7 cellular contexts compared by ENCODE assay signal in the genomic region with DNA sequence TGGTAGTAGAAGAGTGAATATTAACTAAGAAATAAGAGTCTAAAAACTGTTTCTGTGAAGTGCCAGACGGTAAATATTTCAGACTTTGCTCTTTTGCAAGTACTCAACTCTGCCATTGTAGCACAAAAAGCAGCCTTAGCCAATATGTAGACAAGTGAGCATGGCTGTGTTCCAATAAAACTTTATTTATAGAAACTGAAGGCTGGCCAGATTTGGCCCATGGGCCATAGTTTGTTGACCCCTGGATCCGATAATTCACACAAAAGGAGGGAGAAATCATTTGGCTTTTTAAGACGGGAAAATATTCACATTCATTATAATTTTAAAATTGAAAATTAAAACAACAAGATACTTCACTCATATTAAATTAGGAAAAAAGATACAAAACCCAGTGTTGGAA.
"Had no signal": no experiment of that assay in that cellular context is flagged by ENCODE, and none has a peak within 500 bp of the region (broad histone marks: within the 10 kb centered on the region; RNA-seq: fewer than 3 reads in every experiment).

No MANE protein-coding gene starts in this region.

- FAIRE-seq: HTR-8/SVneo had no signal

- H3K9me3 ChIP-seq: HAP-1 had no signal

- ATAC-seq: HCT116 had no signal

- H3K36me3 ChIP-seq: HAP-1 had no signal

- DNase-seq: GOT3, H7, HFFc6, KG1 had no signal

- H3K4me3 ChIP-seq: HAP-1 had no signal
